21 cellular contexts compared by ENCODE assay signal in genomic region chr3:129382366-129382765, GRCh38. TPM values are rescaled to one million over a fixed set of nuclear protein-coding genes. Genes with fewer than 3 reads are reported as not detected.
"Had no signal": no experiment of that assay in that cellular context is flagged by ENCODE, and none has a peak within 500 bp of the region (broad histone marks: within the 10 kb centered on the region; RNA-seq: fewer than 3 reads in every experiment).

No MANE protein-coding gene starts in this region.

- DNase-seq: activated CD4-positive, alpha-beta T cell treated with anti-CD3 and anti-CD28 coated beads, Interleukin-2, amount 10 ng/mL, durations not matched to agents 24 days and 14 days; activated CD8-positive, alpha-beta memory T cell treated with anti-CD3 and anti-CD28 coated beads, Interleukin-2, amount 10 ng/mL, durations not matched to agents 7 days and 5 days; activated CD8-positive, alpha-beta T cell treated with anti-CD3 and anti-CD28 coated beads for 36 hours; activated effector memory CD4-positive, alpha-beta T cell treated with anti-CD3 and anti-CD28 coated beads, Interleukin-2, amount 50 U/mL, for 16 hours; activated naive CD4-positive, alpha-beta T cell treated with anti-CD3 and anti-CD28 coated beads, Interleukin-2, amount 10 ng/mL, durations not matched to agents 7 days and 5 days; activated T-cell treated with anti-CD3 and anti-CD28 coated beads for 4 hours; adrenal gland; effector CD4-positive, alpha-beta T cell; foreskin melanocyte; islet precursor cell; left colon; mesendoderm; naive thymus-derived CD4-positive, alpha-beta T cell; stimulated activated CD4-positive, alpha-beta T cell treated with anti-CD3 and anti-CD28 coated beads, Interleukin-15, amount 100 ng/mL, for 24 hours; stomach; trophoblast cell; uterus had no signal

- ATAC-seq: activated CD4-positive, CD25-positive, alpha-beta regulatory T cell treated with anti-CD3 and anti-CD28 coated beads, Interleukin-2, amount 50 U/mL, for 24 hours; left colon; naive thymus-derived CD4-positive, alpha-beta T cell; sciatic nerve; stimulated activated memory B cell treated with anti-CD40 and anti-IgM and Interleukin-4, amounts not matched to agents 10 μg/mL and 1 μg/mL and 100 μg/mL, for 72 hours had no signal

RNA-seq across cellular contexts. Expression of gene EFCAB12, which starts 46.1 kb away (rescaled TPM):
- total RNA-seq: epithelial cell of proximal tubule had no signal
